ENCODE assay signal across 9 cellular contexts in the genomic region with DNA sequence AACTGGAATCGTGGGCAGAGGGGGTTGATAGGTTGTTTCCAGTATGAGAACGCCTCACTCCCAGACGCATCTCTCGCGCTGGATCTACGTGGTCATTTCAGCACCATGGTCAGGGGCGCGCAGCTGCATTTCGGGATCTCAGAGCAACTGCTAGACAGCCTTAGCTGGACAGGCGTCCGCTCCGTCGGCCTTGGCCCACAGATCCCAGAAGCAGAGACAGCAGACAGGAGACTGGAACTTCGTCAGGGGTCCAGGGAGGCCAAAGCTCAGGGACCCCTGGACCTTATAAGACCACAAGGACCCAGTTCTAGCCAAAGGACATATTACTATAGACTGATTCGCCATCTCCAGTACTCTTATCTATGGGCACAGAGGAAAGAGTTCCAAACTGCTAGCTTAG. TPM values are rescaled to one million over a fixed set of nuclear protein-coding genes. Genes with fewer than 3 reads are reported as not detected.
DNase-seq lines count a peak whose midpoint lies in the region; ATAC-seq and TF ChIP-seq lines count a peak whose summit lies in the region.
"Had no signal": no experiment of that assay in that cellular context is flagged by ENCODE, and none has a peak within 500 bp of the region (broad histone marks: within the 10 kb centered on the region; RNA-seq: fewer than 3 reads in every experiment).

No MANE protein-coding gene starts in this region.

- in situ Hi-C loops in GM13977 (cut with MboI; ENCODE audit: low pct_unique_long_range_greater_than_20kb, low sequenced_read_pairs, unreplicated experiment), result no loop called here

- no peak for TF ChIP-seq CTCF in NB4 (IDR thresholded peaks at IDR 0.05; ENCODE audit: low read depth, low read length)
- TF ChIP-seq CTCF in GM13977 (IDR thresholded peaks at IDR 0.05; ENCODE audit: extremely low read depth, insufficient read depth, missing control alignments), result no peak

- no peak for ATAC-seq in GM21528 (IDR thresholded peaks at IDR 0.05; ENCODE audit: low FRiP score, unreplicated experiment)
- no peak for ATAC-seq in GM18873 (IDR thresholded peaks at IDR 0.05; ENCODE audit: low FRiP score, unreplicated experiment)

- no peak overlapping the region for H3K4me3 ChIP-seq in NB4 (ENCODE audit: low read depth, low read length)

- no peak for TF ChIP-seq POLR2A in NB4 (IDR thresholded peaks at IDR 0.05; ENCODE audit: extremely low read depth, insufficient read length)

- DNase-seq in D341Med (ENCODE audit: low spot score), result peak; percentile 26
- peak; percentile 50 for DNase-seq in NB4 (ENCODE audit: low read depth)
- peak; percentile 86 for DNase-seq in ecto neural progenitor cell (ENCODE audit: low spot score)
- DNase-seq in mucosa of gallbladder (ENCODE audit: low spot score), result peak; percentile 60
- no peak for DNase-seq in NCI-H1105 (lab: John Stamatoyannopoulos, UW)
- DNase-seq in GM13977 (ENCODE audit: low spot score), result no peak

RNA-seq across cellular contexts. Expression of gene NEUROG3, which starts 5.3 kb away (rescaled TPM):
- not detected for total RNA-seq in mucosa of gallbladder
- total RNA-seq: lower leg skin had no signal

Comparison
In these comparisons a context has a peak if more than half of its experiments do, and no peak if none do; other contexts are left out.
1. DNase-seq: peak in D341Med (single experiment), NB4 (single experiment), ecto neural progenitor cell (single experiment) and mucosa of gallbladder (single experiment); none in NCI-H1105 (single experiment) and GM13977 (single experiment).